Comparison of ENCODE assay signal across 8 cellular contexts in the genomic region with DNA sequence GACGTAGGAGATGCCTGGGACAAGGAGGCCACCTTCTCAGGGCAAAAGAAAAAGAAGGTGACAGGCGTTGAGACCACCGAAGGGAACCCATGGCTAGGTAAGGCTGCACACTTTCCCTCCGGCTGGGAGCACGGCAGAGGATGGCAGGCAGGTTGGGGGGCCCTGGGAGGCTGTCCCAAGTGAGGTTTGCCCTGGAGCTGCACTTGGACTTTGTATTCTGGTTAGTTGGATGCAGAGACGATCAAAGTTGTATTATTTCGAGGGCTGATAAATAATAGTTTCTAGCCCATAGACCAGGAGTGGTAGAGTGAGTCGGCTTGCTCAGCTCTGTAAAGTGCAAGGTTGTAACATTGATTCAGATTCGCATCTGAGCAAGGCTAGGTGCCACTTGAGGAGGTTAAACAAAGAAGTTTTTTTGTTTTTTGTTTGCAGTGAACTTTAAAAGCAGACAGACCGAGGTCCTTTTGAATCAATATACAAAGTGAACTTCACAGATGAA. TPM values are rescaled to one million over a fixed set of nuclear protein-coding genes. Genes with fewer than 3 reads are reported as not detected.
DNase-seq lines count a peak whose midpoint lies in the region; TF ChIP-seq lines count a peak whose summit lies in the region.

No MANE protein-coding gene starts in this region.

- peak overlapping the region; percentile 83 for H3K4me3 Mint-ChIP-seq in progenitor cell of endocrine pancreas (ENCODE audit: low read depth)

- peaks cover 19% of the 10 kb centered on the region for H3K27me3 Mint-ChIP-seq in progenitor cell of endocrine pancreas

- H3K4me1 Mint-ChIP-seq in progenitor cell of endocrine pancreas (ENCODE audit: low read depth), result peaks cover 11% of the 10 kb centered on the region

- no peak overlapping the region for H3K27ac ChIP-seq in SK-N-MC

- DNase-seq in GM12865 (ENCODE audit: low read depth) (no peak), SK-N-MC (ENCODE audit: low read depth, low spot score) (no peak), fibroblast of pulmonary artery (ENCODE audit: low read depth) (no peak), progenitor cell of endocrine pancreas (ENCODE audit: low spot score, unreplicated experiment) (no peak), HuH-7 (ENCODE audit: low spot score) (no peak), NOMO-1 (lab: John Stamatoyannopoulos, UW; ENCODE audit: unreplicated experiment in 2 of 2) (no peak), GOT3 (lab: John Stamatoyannopoulos, UW) (no peak), H4 (ENCODE audit: low spot score) (no peak)

- no peaks in the 10 kb centered on the region for H3K36me3 ChIP-seq in SK-N-MC (ENCODE audit: insufficient read depth, low read length)

- H3K27ac Mint-ChIP-seq in progenitor cell of endocrine pancreas, result peak overlapping the region; percentile 86

- H3K36me3 Mint-ChIP-seq in progenitor cell of endocrine pancreas (ENCODE audit: insufficient read depth), result peaks cover 8% of the 10 kb centered on the region

- H3K9me3 ChIP-seq in SK-N-MC (ENCODE audit: low read depth, low read length), result no peaks in the 10 kb centered on the region

- H3K4me3 ChIP-seq in GM12865 (ENCODE audit: low read depth, low read length), result peak overlapping the region; percentile 92
- H3K4me3 ChIP-seq in SK-N-MC, result peak overlapping the region; percentile 83
- H3K4me3 ChIP-seq in fibroblast of pulmonary artery (replicated peaks; ENCODE audit: low read depth, low read length), result peak overlapping the region; percentile 89

- peak overlapping the region; percentile 74 for H3K9ac ChIP-seq in SK-N-MC (ENCODE audit: insufficient read length)

- TF ChIP-seq CTCF in GM12865 (IDR thresholded peaks at IDR 0.05; ENCODE audit: insufficient read depth, low read depth, low read length, missing control alignments) (no peak), fibroblast of pulmonary artery (IDR thresholded peaks at IDR 0.05; ENCODE audit: low read length, missing control alignments) (no peak), progenitor cell of endocrine pancreas (IDR thresholded peaks at IDR 0.05; ENCODE audit: unreplicated experiment) (no peak)

- H3K9me3 Mint-ChIP-seq in progenitor cell of endocrine pancreas (ENCODE audit: low read depth), result no peaks in the 10 kb centered on the region

RNA-seq across cellular contexts. Expression of a gene that starts 0.6 kb away (rescaled TPM):
- 29.1 and 31.2 TPM in 2 replicates for total RNA-seq in progenitor cell of endocrine pancreas
- 12.9 and 21.0 TPM in 2 replicates for total RNA-seq in H4 (2014; rRNA removed; shearing (Covaris generic))

RNA-seq across cellular contexts. Expression of a gene that starts 39.7 kb away (rescaled TPM):
- 29.4 and 32.0 TPM in 2 replicates for total RNA-seq in progenitor cell of endocrine pancreas
- total RNA-seq in H4 (2014; rRNA removed; shearing (Covaris generic)), result 7.1 and 19.8 TPM in 2 replicates
